Comparison of ENCODE assay signal across 10 cellular contexts in the genomic region with DNA sequence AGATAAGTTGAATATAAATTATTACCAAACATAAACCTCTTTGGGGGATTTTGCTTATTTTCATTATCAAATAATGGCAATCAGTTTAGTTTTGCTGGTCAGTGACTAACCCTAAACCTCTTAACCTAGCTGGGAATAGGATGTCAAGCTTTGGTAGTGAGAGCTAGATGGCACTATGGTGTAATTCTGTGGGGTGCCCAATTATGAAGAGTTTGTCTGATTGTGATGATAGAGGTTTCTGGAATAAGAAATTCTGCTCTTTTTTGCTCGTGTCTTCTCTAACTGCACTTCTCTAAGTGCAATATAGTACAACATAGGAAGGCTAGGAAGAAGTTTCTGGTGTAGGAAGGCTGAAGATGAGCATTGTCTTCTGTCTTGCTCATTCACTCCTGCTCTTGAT. TPM values are rescaled to one million over a fixed set of nuclear protein-coding genes. Genes with fewer than 3 reads are reported as not detected.
DNase-seq lines count a peak whose midpoint lies in the region; ATAC-seq and TF ChIP-seq lines count a peak whose summit lies in the region.
"Had no signal": no experiment of that assay in that cellular context is flagged by ENCODE, and none has a peak within 500 bp of the region (broad histone marks: within the 10 kb centered on the region; RNA-seq: fewer than 3 reads in every experiment).

No MANE protein-coding gene starts in this region.

- in situ Hi-C loops in Panc1 (cut with HindIII; ENCODE audit: low pct_unique_long_range_greater_than_20kb, low sequenced_read_pairs): no loop called here
- in situ Hi-C loops in gastrocnemius medialis (cut with MboI; ENCODE audit: low sequenced_read_pairs in 4 of 4): loop anchor here (5.0 to 25.0 kb wide), 5 partner anchors 259 to 851 kb away; a partner anchor contains a TSS

- 11 to 27% (median 18%) methylated on average over 1 of the region's 1 CpG for WGBS in heart left ventricle, 4 donors

- H3K27ac ChIP-seq in Panc1 (ENCODE audit: low read length): no peak overlapping the region
- peak overlapping the region in 10 of 12 donors; percentile 27 to 82 (median 56) for H3K27ac ChIP-seq in heart left ventricle
- H3K27ac ChIP-seq in gastrocnemius medialis: peak overlapping the region; percentile 88 to 100 (median 94)

- intact Hi-C loops in Panc1 (cut with micrococcal nuclease; ENCODE audit: unreplicated experiment): no loop called here
- intact Hi-C loops in heart left ventricle (cut with DNase I): loop anchor here in 7 of 10 donors (2.0 to 10.0 kb wide), 13 partner anchors 79 to 709 kb away; a partner anchor contains a TSS
- intact Hi-C loops in gastrocnemius medialis (cut with DNase I; ENCODE audit: low total_unique reads): loop anchor here (1.0 to 5.0 kb wide), 7 partner anchors 13 to 851 kb away; a partner anchor contains a TSS

- TF ChIP-seq CTCF in Panc1 (IDR thresholded peaks at IDR 0.05) (peak; percentile 16; the same call in 1 of the 2 replicates), heart left ventricle (IDR thresholded peaks at IDR 0.05) (peak in 10 of 12 donors; percentile 12 to 49 (median 32)), gastrocnemius medialis (IDR thresholded peaks at IDR 0.05 in 4 of 5, conservative IDR thresholded peaks at IDR 0.05 in 1 of 5) (peak in 1 of 5 experiments; percentile 14)

- ATAC-seq in Panc1 (no peak), heart left ventricle (peak; percentile 77 to 87 (median 80)), gastrocnemius medialis (peak; percentile 70 to 84), GM18873 (IDR thresholded peaks at IDR 0.05; ENCODE audit: low FRiP score, unreplicated experiment) (no peak), GM21526 (IDR thresholded peaks at IDR 0.05; ENCODE audit: low FRiP score, unreplicated experiment) (no peak)
- ATAC-seq: activated T-cell treated with anti-CD3 and anti-CD28 coated beads, Interleukin-2, amount 50 U/mL, for 72 hours; natural killer cell treated with Interleukin-12 subunit alpha and Interleukin-12 subunit beta and Interleukin-15 and Interleukin-18, amount 100 ng/mL, for 72 hours had no signal

- H3K9me3 ChIP-seq in Panc1 (ENCODE audit: control insufficient read depth, insufficient read depth, low read depth, low read length) (no peaks in the 10 kb centered on the region), heart left ventricle (no peaks in the 10 kb centered on the region), gastrocnemius medialis (no peaks in the 10 kb centered on the region)

- POLR2A ChIA-PET in Panc1 (lab: Charles Lee): no interaction called here

- CTCF ChIA-PET in Panc1 (lab: Charles Lee): interaction anchor here (1.3 kb wide), 1 partner anchor 209 kb away, joined by 3 read pairs; no protein-coding TSS in a partner anchor

- no peak for TF ChIP-seq POLR2A in heart left ventricle (IDR thresholded peaks at IDR 0.05)
- no peak for TF ChIP-seq POLR2A in gastrocnemius medialis (IDR thresholded peaks at IDR 0.05)

- H3K36me3 ChIP-seq in Panc1 (ENCODE audit: control insufficient read depth, insufficient read depth, low read length) (no peaks in the 10 kb centered on the region), heart left ventricle (no peaks in the 10 kb centered on the region), gastrocnemius medialis (no peaks in the 10 kb centered on the region)

- H3K4me1 ChIP-seq in Panc1 (ENCODE audit: control insufficient read depth, insufficient read depth, low read length): no peaks in the 10 kb centered on the region
- H3K4me1 ChIP-seq in heart left ventricle: peaks cover 0 to 15% (median 3%) of the 10 kb centered on the region in 12 donors
- peaks cover 23 to 50% of the 10 kb centered on the region in 2 donors for H3K4me1 ChIP-seq in gastrocnemius medialis

- BruUV-seq in Panc1 (replicated peaks; lab: Mats Ljungman, UMichigan): no TSS peak

- H3K4me3 ChIP-seq in Panc1 (ENCODE audit: low read depth in 2 of 2, low read length in 2 of 2): no peak overlapping the region
- no peak overlapping the region for H3K4me3 ChIP-seq in heart left ventricle
- no peak overlapping the region for H3K4me3 ChIP-seq in gastrocnemius medialis

- H3K27me3 ChIP-seq in Panc1 (ENCODE audit: control insufficient read depth, insufficient read depth, low read length) (no peaks in the 10 kb centered on the region), heart left ventricle (no peaks in the 10 kb centered on the region), gastrocnemius medialis (no peaks in the 10 kb centered on the region)

- peak; percentile 19 for DNase-seq in H4 (ENCODE audit: low spot score)
- DNase-seq in Panc1 (ENCODE audit: low read depth, low spot score): no peak
- DNase-seq in heart left ventricle: no peak
- peak; percentile 29 to 31 for DNase-seq in gastrocnemius medialis
- DNase-seq in SKM-1 treated with dmso at 0.1 percent for 144 hours (lab: John Stamatoyannopoulos, UW; ENCODE audit: unreplicated experiment): no peak
- no peak for DNase-seq in retina
- DNase-seq: activated T-cell treated with anti-CD3 and anti-CD28 coated beads, Interleukin-2, amount 50 U/mL, for 72 hours had no signal

RNA-seq across cellular contexts. Expression of a gene that starts 59.8 kb away (rescaled TPM):
- total RNA-seq in H4 (2014; rRNA removed; shearing (Covaris generic)): not detected in 2 replicates
- not detected for total RNA-seq in Panc1 (2021; ENCODE audit: unreplicated experiment)
- polyA plus RNA-seq in Panc1 (2012; ENCODE audit: insufficient read length): not detected
- total RNA-seq in heart left ventricle: 1 to 10 TPM in 3 of 9 donors, under 1 TPM in 2, not detected in 4; 0.14 to 2.3 (median 1.1) TPM
- under 1 TPM in 1 of 2 donors, not detected in 1; 0.30 TPM for polyA plus RNA-seq in heart left ventricle
- not detected for total RNA-seq in gastrocnemius medialis

Comparison
In these comparisons a context has a peak if more than half of its experiments do, and no peak if none do; other contexts are left out.
1. DNase-seq: peak in H4 (single experiment) and gastrocnemius medialis (2 of 2); none in Panc1 (single experiment), heart left ventricle (0 of 5), SKM-1 treated with dmso at 0.1 percent for 144 hours (single experiment) and retina (single experiment).
2. ATAC-seq: peak in heart left ventricle (4 of 4) and gastrocnemius medialis (2 of 2); none in Panc1 (single experiment), GM18873 (single experiment) and GM21526 (single experiment).